8 cellular contexts compared by ENCODE assay signal in the genomic region with DNA sequence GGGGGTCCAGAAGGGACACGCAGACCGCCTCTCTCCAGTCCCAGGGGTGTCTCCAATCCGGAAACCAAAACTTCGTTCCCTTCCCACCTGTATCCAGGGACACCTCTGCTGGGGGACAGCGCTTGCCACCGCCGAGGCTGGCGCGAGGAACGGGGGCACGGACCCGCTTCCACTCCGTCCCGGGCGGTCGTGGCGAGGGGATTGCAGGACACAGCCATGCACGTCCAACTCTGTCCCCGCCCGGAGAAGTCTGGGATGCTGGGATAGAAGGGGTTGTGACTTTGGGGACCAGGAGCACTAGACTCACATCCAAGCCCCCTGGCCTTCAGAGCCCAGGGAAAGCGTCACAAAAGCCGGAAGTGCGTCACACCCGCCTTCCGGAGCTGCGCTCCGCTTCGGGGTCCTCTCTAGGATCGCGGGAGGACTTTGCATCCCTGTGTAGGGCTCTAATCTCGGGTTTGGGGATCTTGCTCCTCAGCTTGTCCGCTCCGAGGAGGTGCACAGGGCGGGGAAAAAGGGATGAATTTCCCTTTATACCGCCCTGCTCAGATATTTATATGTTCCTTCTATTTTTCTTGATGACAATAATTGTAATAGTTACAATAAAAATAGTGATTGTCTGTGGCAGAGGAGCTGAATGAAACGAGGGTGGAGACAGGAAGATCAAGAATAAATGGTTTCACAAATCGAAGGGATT. TPM values are rescaled to one million over a fixed set of nuclear protein-coding genes. Genes with fewer than 3 reads are reported as not detected.
DNase-seq lines count a peak whose midpoint lies in the region; ATAC-seq lines count a peak whose summit lies in the region.

A gene (minus strand): TSS at position 348 of the 697 bp plus-strand sequence. CDS start 3,707 bp downstream, outside the sequence.

- peak within 1 kb of the TSS; percentile 75 for H3K4me3 Mint-ChIP-seq in activated CD4-positive, alpha-beta T cell treated with anti-CD3 and anti-CD28 coated beads for 36 hours

- DNase-seq in AG08396 (ENCODE audit: low spot score) (peak; percentile 94), NCI-H446 (lab: John Stamatoyannopoulos, UW) (peak; percentile 64 to 89), kidney tubule cell (ENCODE audit: low spot score) (peak; percentile 88)
- DNase-seq in activated CD4-positive, alpha-beta T cell treated with anti-CD3 and anti-CD28 coated beads for 36 hours, result peak; percentile 92
- peak; percentile 53 to 71 for DNase-seq in stimulated activated CD4-positive, alpha-beta T cell treated with anti-CD3 and anti-CD28 coated beads, Interleukin-1b, Interleukin-23, amount 100 ng/mL, for 1 hour (ENCODE audit: low read depth in 2 of 2)

- peak within 1 kb of the TSS; percentile 62 for H3K27ac Mint-ChIP-seq in activated CD4-positive, alpha-beta T cell treated with anti-CD3 and anti-CD28 coated beads for 36 hours

- H3K9me3 Mint-ChIP-seq in activated CD4-positive, alpha-beta T cell treated with anti-CD3 and anti-CD28 coated beads for 36 hours (ENCODE audit: low read depth), result peaks cover 8% of the 10 kb centered on the region

- POLR2A ChIA-PET in activated CD4-positive, alpha-beta T cell treated with anti-CD3 and anti-CD28 coated beads for 36 hours (lab: Charles Lee), result interaction anchor here (0.8 to 1.0 kb wide), 2 partner anchors 52 to 143 kb away, joined by 3 to 5 read pairs; a partner anchor contains a TSS

- intact Hi-C loops in activated CD4-positive, alpha-beta T cell treated with anti-CD3 and anti-CD28 coated beads for 36 hours (cut with DNase I, micrococcal nuclease), result loop anchor here (1.0 to 2.0 kb wide), 5 partner anchors 48 to 463 kb away; a partner anchor contains a TSS

- peak; percentile 91 for ATAC-seq in GM18909 (IDR thresholded peaks at IDR 0.05; ENCODE audit: poor library complexity, unreplicated experiment)
- ATAC-seq in HG03280 (IDR thresholded peaks at IDR 0.05; ENCODE audit: unreplicated experiment), result peak; percentile 94
- ATAC-seq in activated CD4-positive, alpha-beta T cell treated with anti-CD3 and anti-CD28 coated beads for 36 hours, result peak; percentile 99

- CTCF ChIA-PET in activated CD4-positive, alpha-beta T cell treated with anti-CD3 and anti-CD28 coated beads for 36 hours (lab: Charles Lee), result no interaction called here

- H3K27me3 Mint-ChIP-seq in activated CD4-positive, alpha-beta T cell treated with anti-CD3 and anti-CD28 coated beads for 36 hours, result no peaks in the 10 kb centered on the region

- H3K36me3 Mint-ChIP-seq in activated CD4-positive, alpha-beta T cell treated with anti-CD3 and anti-CD28 coated beads for 36 hours (ENCODE audit: low read depth), result peaks cover 36% of the 10 kb centered on the region

- H3K27ac ChIP-seq in cingulate gyrus (ENCODE audit: low read depth, low read length), result peak within 1 kb of the TSS; percentile 97

- peaks cover 30% of the 10 kb centered on the region for H3K4me1 Mint-ChIP-seq in activated CD4-positive, alpha-beta T cell treated with anti-CD3 and anti-CD28 coated beads for 36 hours

RNA-seq across cellular contexts. Expression of the gene that starts here (rescaled TPM):
- total RNA-seq in activated CD4-positive, alpha-beta T cell treated with anti-CD3 and anti-CD28 coated beads for 36 hours, result 1 to 10 TPM; 4.9 to 5.5 TPM

Comparison
In these comparisons a context has a peak if more than half of its experiments do, and no peak if none do; other contexts are left out.
1. Peak in every context shown above with its lines: DNase-seq, ATAC-seq and H3K27ac ChIP-seq.